In the genomic region with DNA sequence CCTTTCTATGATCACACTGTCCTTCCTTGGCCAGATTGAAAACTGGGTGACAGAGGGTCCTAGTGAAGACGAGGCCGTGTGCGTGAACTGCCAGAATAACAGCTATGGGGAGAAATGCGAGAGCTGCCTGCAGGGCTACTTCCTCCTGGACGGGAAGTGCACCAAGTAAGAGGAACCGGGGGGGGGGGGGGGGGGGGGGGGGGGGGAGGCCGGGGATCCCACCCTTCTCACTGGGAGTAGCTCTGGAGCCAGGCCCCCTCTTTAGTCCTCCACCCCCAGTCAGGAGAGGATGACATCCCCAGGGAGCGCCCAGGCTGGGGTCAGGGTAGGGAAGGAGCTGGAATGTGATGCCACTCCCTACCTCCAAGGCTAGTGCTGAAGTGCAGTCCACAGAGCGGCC, we compare ENCODE assay signal across 1 cellular context.
TF ChIP-seq lines count a peak whose summit lies in the region.

No MANE protein-coding gene starts in this region.

TF ChIP-seq in GM23338, 12 proteins besides CTCF, POLR2A, EP300 and RAD21:
- TF ChIP-seq NANOG (IDR thresholded peaks at IDR 0.05; ENCODE audit: borderline replicate concordance) = no peak
- TF ChIP-seq EZH2phosphoT487 (IDR thresholded peaks at IDR 0.05; ENCODE audit: unreplicated experiment) = no peak
- TF ChIP-seq POLR2AphosphoS5 (IDR thresholded peaks at IDR 0.05; ENCODE audit: low read depth) = no peak
- TF ChIP-seq STAT1 (IDR thresholded peaks at IDR 0.05; ENCODE audit: unreplicated experiment) = no peak
TF ChIP-seq in GM23338: peak in this region for 0.
